ENCODE assay signal across 13 cellular contexts in genomic region chr1:76998582-76999189, GRCh38.
DNase-seq lines count a peak whose midpoint lies in the region; ATAC-seq and TF ChIP-seq lines count a peak whose summit lies in the region.
"Had no signal": no experiment of that assay in that cellular context is flagged by ENCODE, and none has a peak within 500 bp of the region (broad histone marks: within the 10 kb centered on the region; RNA-seq: fewer than 3 reads in every experiment).

No MANE protein-coding gene starts in this region.

- intact Hi-C loops in PC-3 (cut with micrococcal nuclease): loop anchor here (1.0 to 2.0 kb wide), 3 partner anchors 33 to 128 kb away; no protein-coding TSS in a partner anchor
- intact Hi-C loops in posterior cingulate gyrus (cut with DNase I): no loop called here
- intact Hi-C loops in thyroid gland (cut with DNase I): no loop called here

- no peak for TF ChIP-seq CTCF in BJ (IDR thresholded peaks at IDR 0.05; ENCODE audit: insufficient read depth, low read depth, low read length)
- no peak for TF ChIP-seq CTCF in PC-3 (conservative IDR thresholded peaks at IDR 0.05; ENCODE audit: low read depth, low read length)
- TF ChIP-seq CTCF in chondrocyte (IDR thresholded peaks at IDR 0.05): no peak
- no peak for TF ChIP-seq CTCF in thyroid gland (IDR thresholded peaks at IDR 0.05)

- no peak overlapping the region for H4K91ac ChIP-seq in mesenchymal stem cell (ENCODE audit: low read length)

- no peak overlapping the region for H2BK5ac ChIP-seq in mesenchymal stem cell (ENCODE audit: low read depth, low read length, poor library complexity, severe bottlenecking)

- H2BK15ac ChIP-seq in mesenchymal stem cell (ENCODE audit: low read depth, poor library complexity, severe bottlenecking): no peak overlapping the region

- H3K4me1 ChIP-seq in PC-3 (ENCODE audit: insufficient read depth, low read length) (peaks cover 26% of the 10 kb centered on the region), mesenchymal stem cell (ENCODE audit: control insufficient read depth, insufficient read depth, low read depth, low read length) (no peaks in the 10 kb centered on the region), thyroid gland (no peaks in the 10 kb centered on the region)

- no peaks in the 10 kb centered on the region for H3K36me3 ChIP-seq in BJ (ENCODE audit: control insufficient read depth, insufficient read depth, low read length)
- H3K36me3 ChIP-seq in PC-3 (ENCODE audit: low read depth, low read length): no peaks in the 10 kb centered on the region
- H3K36me3 ChIP-seq in mesenchymal stem cell (ENCODE audit: control insufficient read depth in 1 of 2, insufficient read depth in 2 of 2, low read depth in 1 of 2, low read length in 2 of 2): no peaks in the 10 kb centered on the region
- no peaks in the 10 kb centered on the region for H3K36me3 ChIP-seq in thyroid gland
- H3K36me3 ChIP-seq: ovary had no signal

- CTCF ChIA-PET in BJ (lab: Yijun Ruan, JAX) (no interaction called here), PC-3 (lab: Charles Lee) (no interaction called here)

- H3K4me2 ChIP-seq in PC-3 (ENCODE audit: low read length) (peak overlapping the region; percentile 74), mesenchymal stem cell (ENCODE audit: low read length, poor library complexity, severe bottlenecking) (no peak overlapping the region)

- 0 out of 2 replicates have a peak overlapping the region, but pooled peaks have one; percentile 3 for H2AFZ ChIP-seq in PC-3 (ENCODE audit: low read length)
- no peak overlapping the region for H2AFZ ChIP-seq in mesenchymal stem cell (ENCODE audit: low read depth, low read length)

- no peak overlapping the region for H2BK12ac ChIP-seq in mesenchymal stem cell (ENCODE audit: low read length in 2 of 2)

- H3K9me2 ChIP-seq in PC-3 (replicated peaks; ENCODE audit: low read length): no peaks in the 10 kb centered on the region

- H3K27me3 Mint-ChIP-seq in chondrocyte (ENCODE audit: low read depth): no peaks in the 10 kb centered on the region

- H3K27me3 ChIP-seq in BJ (ENCODE audit: control insufficient read depth, insufficient read depth, low read length) (no peaks in the 10 kb centered on the region), PC-3 (ENCODE audit: low read length) (no peaks in the 10 kb centered on the region), mesenchymal stem cell (ENCODE audit: control insufficient read depth in 1 of 2, insufficient read depth in 1 of 2, low read length in 2 of 2) (no peaks in the 10 kb centered on the region), thyroid gland (no peaks in the 10 kb centered on the region)
- H3K27me3 ChIP-seq: ovary had no signal

- WGBS in mesenchymal stem cell: no CpG with 5 or more reads among the region's 3 CpGs
- 37 to 41% methylated on average over 3 of the region's 3 CpGs for WGBS in thyroid gland, 2 donors

- no peak overlapping the region for H3K4ac ChIP-seq in mesenchymal stem cell (ENCODE audit: low read depth in 1 of 2, low read length in 2 of 2)

- DNase-seq in BJ (ENCODE audit: low read depth) (peak; percentile 64), PC-3 (peak; percentile 96), chondrocyte (ENCODE audit: low spot score) (no peak), mesenchymal stem cell (peak; percentile 2), posterior cingulate gyrus (no peak), thyroid gland (no peak)
- DNase-seq in NK-92 treated with Interleukin-12 subunit alpha and Interleukin-12 subunit beta, amount 100 ng/mL, for 24 hours (lab: John Stamatoyannopoulos, UW): no peak
- DNase-seq: CD4-positive, CD25-positive, alpha-beta regulatory T cell; NCI-H1417 treated with DMSO at 0.1 percent for 48 hours; ovary had no signal

- no peak overlapping the region for H3K4me3 Mint-ChIP-seq in chondrocyte (ENCODE audit: unreplicated experiment)
- H3K4me3 Mint-ChIP-seq: CD4-positive, CD25-positive, alpha-beta regulatory T cell; T-helper 2 cell treated with Interferon-gamma antibody and Interleukin-4, amounts not matched to agents 5 μg/mL and 100 μg/mL, for 36 hours had no signal

- ATAC-seq in PC-3 (peak; percentile 98), GM21528 (IDR thresholded peaks at IDR 0.05; ENCODE audit: low FRiP score, unreplicated experiment) (no peak)
- ATAC-seq: left lobe of liver had no signal

- no peak overlapping the region for H4K8ac ChIP-seq in mesenchymal stem cell (ENCODE audit: low read length)

- peak overlapping the region; percentile 39 for H3K27ac Mint-ChIP-seq in chondrocyte (ENCODE audit: unreplicated experiment)
- H3K27ac Mint-ChIP-seq: CD4-positive, CD25-positive, alpha-beta regulatory T cell; T-helper 2 cell treated with Interferon-gamma antibody and Interleukin-4, amounts not matched to agents 5 μg/mL and 100 μg/mL, for 36 hours had no signal

- H3K9me3 ChIP-seq in PC-3 (ENCODE audit: low read length): no peaks in the 10 kb centered on the region
- no peaks in the 10 kb centered on the region for H3K9me3 ChIP-seq in mesenchymal stem cell (ENCODE audit: control insufficient read depth, low read length)
- H3K9me3 ChIP-seq in thyroid gland: no peaks in the 10 kb centered on the region
- H3K9me3 ChIP-seq: ovary had no signal

- H3K4me3 ChIP-seq in BJ (ENCODE audit: low read depth, low read length) (no peak overlapping the region), PC-3 (ENCODE audit: low read length) (0 out of 2 replicates have a peak overlapping the region, but pooled peaks have one; percentile 6), mesenchymal stem cell (ENCODE audit: insufficient read depth in 1 of 2, low read depth in 1 of 2, low read length in 2 of 2) (no peak overlapping the region), thyroid gland (replicated peaks in 1 of 3) (no peak overlapping the region)
- H3K4me3 ChIP-seq: ovary had no signal

- H3K9ac ChIP-seq in PC-3 (ENCODE audit: low read length) (peak overlapping the region; percentile 40), mesenchymal stem cell (ENCODE audit: low read length) (peak overlapping the region; percentile 72)

- no peak overlapping the region for H3K14ac ChIP-seq in mesenchymal stem cell (ENCODE audit: low read length in 2 of 2)

- POLR2A ChIA-PET in BJ (lab: Charles Lee): no interaction called here
- POLR2A ChIA-PET in PC-3 (lab: Charles Lee; ENCODE audit: unreplicated experiment): no interaction called here

- TF ChIP-seq POLR2A in thyroid gland (IDR thresholded peaks at IDR 0.05): no peak

- no peak overlapping the region for H2AK5ac ChIP-seq in mesenchymal stem cell (ENCODE audit: low read length, severe bottlenecking)

- H3K23ac ChIP-seq in mesenchymal stem cell (ENCODE audit: low read length in 2 of 2): no peak overlapping the region

- no TSS peak for BruUV-seq in PC-3 (replicated peaks; lab: Mats Ljungman, UMichigan)

- H3K18ac ChIP-seq in mesenchymal stem cell (ENCODE audit: low read depth in 1 of 2, low read length in 2 of 2): no peak overlapping the region

- H3K36me3 Mint-ChIP-seq in chondrocyte (ENCODE audit: low read depth): no peaks in the 10 kb centered on the region
- H3K36me3 Mint-ChIP-seq: CD4-positive, CD25-positive, alpha-beta regulatory T cell had no signal

- H3K27ac ChIP-seq in PC-3 (ENCODE audit: low read length) (peak overlapping the region; percentile 88), mesenchymal stem cell (ENCODE audit: low read length, poor library complexity, severe bottlenecking) (peak overlapping the region; percentile 68), thyroid gland (no peak overlapping the region)
- H3K27ac ChIP-seq: ovary had no signal

- H3K79me1 ChIP-seq in mesenchymal stem cell (replicated peaks; ENCODE audit: low read length, poor library complexity, severe bottlenecking): no peaks in the 10 kb centered on the region

- H3K9me3 Mint-ChIP-seq in chondrocyte (ENCODE audit: low read depth): no peaks in the 10 kb centered on the region
- H3K9me3 Mint-ChIP-seq: T-helper 2 cell treated with Interferon-gamma antibody and Interleukin-4, amounts not matched to agents 5 μg/mL and 100 μg/mL, for 36 hours had no signal

- peaks cover 5% of the 10 kb centered on the region for H3F3A ChIP-seq in PC-3 (ENCODE audit: low read length, unreplicated experiment)

- no peaks in the 10 kb centered on the region for H4K20me1 ChIP-seq in PC-3 (ENCODE audit: low read length)

- H3K79me2 ChIP-seq in PC-3 (ENCODE audit: low read length): no peaks in the 10 kb centered on the region

- no peak overlapping the region for H2BK120ac ChIP-seq in mesenchymal stem cell (ENCODE audit: low read depth, low read length)

- H3K4me1 Mint-ChIP-seq in chondrocyte (ENCODE audit: low read depth): peaks cover 28% of the 10 kb centered on the region
- H3K4me1 Mint-ChIP-seq: CD4-positive, CD25-positive, alpha-beta regulatory T cell had no signal

Comparison
In these comparisons a context has a peak if more than half of its experiments do, and no peak if none do; other contexts are left out.
1. DNase-seq: peak in BJ (single experiment), PC-3 (single experiment) and mesenchymal stem cell (single experiment); none in chondrocyte (single experiment), posterior cingulate gyrus (0 of 10), thyroid gland (0 of 2) and NK-92 treated with Interleukin-12 subunit alpha and Interleukin-12 subunit beta, amount 100 ng/mL, for 24 hours (single experiment).
2. H3K27ac ChIP-seq: peak in PC-3 (single experiment) and mesenchymal stem cell (single experiment); none in thyroid gland (0 of 3).